16 cellular contexts compared by ENCODE assay signal in genomic region chr17:72931635-72932034, GRCh38.
A peak's percentile ranks its signal among the peaks of the same experiment; 100 is the strongest.
DNase-seq lines count a peak whose midpoint lies in the region; ATAC-seq and TF ChIP-seq lines count a peak whose summit lies in the region.
"Had no signal": no experiment of that assay in that cellular context is flagged by ENCODE, and none has a peak within 500 bp of the region (broad histone marks: within the 10 kb centered on the region; RNA-seq: fewer than 3 reads in every experiment).

No MANE protein-coding gene starts in this region.

- no peaks in the 10 kb centered on the region for H3K27me3 Mint-ChIP-seq in CD14-positive monocyte (ENCODE audit: low read depth in 3 of 3)
- H3K27me3 Mint-ChIP-seq: T-cell had no signal

- H3K27me3 ChIP-seq in gastroesophageal sphincter = no peaks in the 10 kb centered on the region

- H3K4me1 ChIP-seq in gastroesophageal sphincter = no peaks in the 10 kb centered on the region

- no peaks in the 10 kb centered on the region for H3K36me3 ChIP-seq in gastroesophageal sphincter

- ATAC-seq in GM18907 (IDR thresholded peaks at IDR 0.05; ENCODE audit: unreplicated experiment) = peak; percentile 46
- ATAC-seq in HG02852 (IDR thresholded peaks at IDR 0.05; ENCODE audit: unreplicated experiment) = peak; percentile 60
- ATAC-seq in GM18873 (IDR thresholded peaks at IDR 0.05; ENCODE audit: low FRiP score, unreplicated experiment) = no peak
- ATAC-seq in gastroesophageal sphincter = no peak
- ATAC-seq: CD8-positive, alpha-beta T cell had no signal

- no peak overlapping the region for H3K27ac ChIP-seq in gastroesophageal sphincter

- H3K4me1 Mint-ChIP-seq in CD14-positive monocyte = peaks cover 9% of the 10 kb centered on the region

- peaks cover 27 to 41% of the 10 kb centered on the region in 2 donors for H3K36me3 Mint-ChIP-seq in CD14-positive monocyte

- intact Hi-C loops in CD14-positive monocyte (cut with micrococcal nuclease) = no loop called here

- H3K9me3 ChIP-seq in gastroesophageal sphincter = no peaks in the 10 kb centered on the region

- H3K4me3 Mint-ChIP-seq in CD14-positive monocyte = no peak overlapping the region
- H3K4me3 Mint-ChIP-seq: CD8-positive, alpha-beta T cell; neural crest cell had no signal

- no peak for TF ChIP-seq CTCF in GM10266 (IDR thresholded peaks at IDR 0.05; ENCODE audit: control insufficient read depth, insufficient read depth, low read depth, missing control alignments)
- TF ChIP-seq CTCF in gastroesophageal sphincter (IDR thresholded peaks at IDR 0.05) = no peak
- TF ChIP-seq CTCF in CD14-positive monocyte (IDR thresholded peaks at IDR 0.05) = no peak

- no peak for TF ChIP-seq POLR2A in gastroesophageal sphincter (IDR thresholded peaks at IDR 0.05)

- WGBS in gastroesophageal sphincter (ENCODE audit: low coverage in 1 of 2), 2 donors = 81 to 90% methylated on average over 5 of the region's 5 CpGs

- DNase-seq in GM10266 (ENCODE audit: extremely low spot score) (peak; percentile 28), glomerular visceral epithelial cell (ENCODE audit: extremely low spot score) (peak; percentile 70), CD14-positive monocyte (ENCODE audit: low spot score) (no peak)
- DNase-seq: activated CD4-positive, alpha-beta T cell treated with anti-CD3 and anti-CD28 coated beads for 1 hour; CD8-positive, alpha-beta T cell; Kasumi-1; NCI-H187 treated with DMSO at 0.1 percent for 48 hours; NCI-H510A treated with DMSO at 0.1 percent for 48 hours; stimulated activated naive CD8-positive, alpha-beta T cell treated with anti-CD3 and anti-CD28 coated beads, Interleukin-15, Interleukin-2, amounts not matched to agents 100 U/mL and 50 U/mL, for 24 hours had no signal

- peak overlapping the region in 1 of 7 donors; percentile 16 for H3K27ac Mint-ChIP-seq in CD14-positive monocyte
- H3K27ac Mint-ChIP-seq: CD8-positive, alpha-beta T cell had no signal

- H3K9me3 Mint-ChIP-seq in CD14-positive monocyte = no peaks in the 10 kb centered on the region
- H3K9me3 Mint-ChIP-seq: CD8-positive, alpha-beta T cell; neural crest cell; T-cell had no signal

- H3K4me3 ChIP-seq in gastroesophageal sphincter = no peak overlapping the region
- H3K4me3 ChIP-seq: lung had no signal

- TF ChIP-seq EP300 in gastroesophageal sphincter (IDR thresholded peaks at IDR 0.05) = no peak

Comparison
In these comparisons a context has a peak if more than half of its experiments do, and no peak if none do; other contexts are left out.
1. ATAC-seq: peak in GM18907 (single experiment) and HG02852 (single experiment); none in GM18873 (single experiment) and gastroesophageal sphincter (single experiment).